14 cellular contexts compared by ENCODE assay signal in genomic region chr19:13852167-13852707, GRCh38. TPM values are rescaled to one million over a fixed set of nuclear protein-coding genes. Genes with fewer than 3 reads are reported as not detected.
A peak's percentile ranks its signal among the peaks of the same experiment; 100 is the strongest.
DNase-seq lines count a peak whose midpoint lies in the region; ATAC-seq and TF ChIP-seq lines count a peak whose summit lies in the region.
"Not testable (repeated sequence)": the region's sequence is repeated elsewhere in the genome, so short reads cannot be mapped to it uniquely, and the experiment has no call there.
"Had no signal": no experiment of that assay in that cellular context is flagged by ENCODE, and none has a peak within 500 bp of the region (broad histone marks: within the 10 kb centered on the region; RNA-seq: fewer than 3 reads in every experiment).

No MANE protein-coding gene starts in this region.

- DNase-seq in Caco-2; dorsolateral prefrontal cortex; right atrium auricular region (ENCODE audit: low spot score); gastrocnemius medialis; transverse colon: not testable (repeated sequence)
- DNase-seq in SW480 (ENCODE audit: low spot score), result peak; percentile 69

- not testable (repeated sequence) for H3K36me3 ChIP-seq in Caco-2 (ENCODE audit: control insufficient read depth, insufficient read depth, low read length); right atrium auricular region; mesodermal cell (ENCODE audit: control insufficient read depth, insufficient read depth, low read length); gastrocnemius medialis; transverse colon

- not testable (repeated sequence) for TF ChIP-seq POLR2A in gastrocnemius medialis (IDR thresholded peaks at IDR 0.05); transverse colon (IDR thresholded peaks at IDR 0.05)

- CTCF ChIA-PET in Caco-2 (lab: Charles Lee), result interaction anchor here (1.5 kb wide), 1 partner anchor 10 kb away, joined by 3 read pairs; no protein-coding TSS in a partner anchor

- not testable (repeated sequence) for H3K9me3 ChIP-seq in Caco-2; right atrium auricular region; mesodermal cell (ENCODE audit: control insufficient read depth, low read length); gastrocnemius medialis; transverse colon

- H3K4me1 ChIP-seq in Caco-2 (peaks cover 41% of the 10 kb centered on the region), right atrium auricular region (peaks cover 0 to 47% of the 10 kb centered on the region in 2 donors), mesodermal cell (ENCODE audit: control insufficient read depth, insufficient read depth, low read length, poor library complexity, severe bottlenecking) (peaks cover 26% of the 10 kb centered on the region), gastrocnemius medialis (peaks cover 27 to 34% of the 10 kb centered on the region in 2 donors), transverse colon (peaks cover 27 to 60% (median 39%) of the 10 kb centered on the region in 4 donors)

- not testable (repeated sequence) for TF ChIP-seq RAD21 in Ishikawa (IDR thresholded peaks at IDR 0.05; ENCODE audit: low read depth)

- ATAC-seq in gastrocnemius medialis, result not testable (repeated sequence)

- WGBS in mesodermal cell (ENCODE audit: insufficient coverage in 2 of 2), 2 experiments, result 87 to 94% methylated on average over 8 to 10 of the region's 12 CpGs
- 71 to 83% methylated on average over 6 to 12 of the region's 12 CpGs for WGBS in transverse colon (ENCODE audit: low coverage in 1 of 2), 2 donors

- H3K27ac Mint-ChIP-seq in Caco-2 (ENCODE audit: unreplicated experiment), result peak overlapping the region; percentile 93

- intact Hi-C loops in Caco-2 (cut with micrococcal nuclease; ENCODE audit: unreplicated experiment); dorsolateral prefrontal cortex (cut with DNase I); transverse colon (cut with DNase I; ENCODE audit: low total_unique reads): not testable (repeated sequence)
- intact Hi-C loops in gastrocnemius medialis (cut with DNase I; ENCODE audit: low total_unique reads), result loop anchor here (5.0 kb wide), 1 partner anchor 265 kb away; the partner anchor contains the start of gene PRKACA

- H3K27ac ChIP-seq in dorsolateral prefrontal cortex (peak overlapping the region in 36 of 59 donors; percentile 42 to 99 (median 94)), right atrium auricular region (peak overlapping the region; percentile 98 to 100), mesodermal cell (ENCODE audit: low read depth, low read length, severe bottlenecking) (peak overlapping the region; percentile 99), gastrocnemius medialis (peak overlapping the region; percentile 96 to 100 (median 98)), transverse colon (peak overlapping the region; percentile 99 to 100 (median 100))

- H3K4me3 Mint-ChIP-seq in Caco-2 (ENCODE audit: unreplicated experiment), result not testable (repeated sequence)

- POLR2A ChIA-PET in Caco-2 (lab: Charles Lee), result interaction anchor here (3.2 kb wide), 1 partner anchor 10 kb away, joined by 15 read pairs; no protein-coding TSS in a partner anchor

- H3K4me1 Mint-ChIP-seq in Caco-2 (ENCODE audit: low read depth, unreplicated experiment), result not testable (repeated sequence)

- in situ Hi-C loops in gastrocnemius medialis (cut with MboI; ENCODE audit: low sequenced_read_pairs in 4 of 4) (loop anchor here in 2 of 4 donors (10.0 to 25.0 kb wide), 3 partner anchors 67 to 565 kb away; no protein-coding TSS in a partner anchor), transverse colon (cut with MboI; ENCODE audit: low pct_ligation_motif_present in 1 of 4, low pct_unique_long_range_greater_than_20kb in 1 of 4, low sequenced_read_pairs in 3 of 4) (loop anchor here in 3 of 4 donors (25.0 kb wide), 3 partner anchors 90 to 265 kb away; partner anchors contain the start of genes C19orf53 (in 1 of the 3) and MRI1 (in 1 of the 3))

- not testable (repeated sequence) for H3K27me3 Mint-ChIP-seq in Caco-2 (ENCODE audit: insufficient read depth, unreplicated experiment)

- not testable (repeated sequence) for H3K27me3 ChIP-seq in Caco-2 (replicated peaks; ENCODE audit: control insufficient read depth, insufficient read depth, low read length); dorsolateral prefrontal cortex; right atrium auricular region; gastrocnemius medialis; transverse colon

- not testable (repeated sequence) for H3K9me3 Mint-ChIP-seq in Caco-2 (ENCODE audit: unreplicated experiment)

- H3K4me3 ChIP-seq in Caco-2 (ENCODE audit: low read depth, low read length); dorsolateral prefrontal cortex; right atrium auricular region; mesodermal cell (ENCODE audit: extremely low read depth, insufficient read depth, low read length, poor library complexity, severe bottlenecking); gastrocnemius medialis; transverse colon: not testable (repeated sequence)

- H3K36me3 Mint-ChIP-seq in Caco-2 (ENCODE audit: insufficient read depth, unreplicated experiment), result peaks cover 27% of the 10 kb centered on the region

- not testable (repeated sequence) for BruUV-seq in Caco-2 (replicated peaks; lab: Mats Ljungman, UMichigan)

- peak; percentile 28; the same call in 1 of the 2 replicates for TF ChIP-seq EP300 in Ishikawa (IDR thresholded peaks at IDR 0.05; ENCODE audit: borderline replicate concordance)
- not testable (repeated sequence) for TF ChIP-seq EP300 in transverse colon (IDR thresholded peaks at IDR 0.05; ENCODE audit: low read depth)

- TF ChIP-seq CTCF in Caco-2 (IDR thresholded peaks at IDR 0.05; ENCODE audit: insufficient read depth in 1 of 2, low read depth in 1 of 2, low read length in 1 of 2, severe bottlenecking in 1 of 2, unreplicated experiment in 1 of 2); dorsolateral prefrontal cortex (IDR thresholded peaks at IDR 0.05 in 54 of 56, conservative IDR thresholded peaks at IDR 0.05 in 2 of 56; ENCODE audit: low read depth in 1 of 56, partially characterized antibody in 56 of 56); right atrium auricular region (IDR thresholded peaks at IDR 0.05); gastrocnemius medialis (IDR thresholded peaks at IDR 0.05 in 4 of 5, conservative IDR thresholded peaks at IDR 0.05 in 1 of 5); transverse colon (IDR thresholded peaks at IDR 0.05): not testable (repeated sequence)

TF ChIP-seq in Ishikawa, 13 proteins besides CTCF, POLR2A, EP300 and RAD21:
- TF ChIP-seq TEAD4 (IDR thresholded peaks at IDR 0.05), result peak; percentile 78

RNA-seq across cellular contexts. Expression of gene NANOS3, which starts 24.7 kb away (rescaled TPM):
- total RNA-seq in Caco-2 (2022) (not detected in 2 replicates), dorsolateral prefrontal cortex (10 to 100 TPM in 110 of 120 experiments, 1 to 10 TPM in 10; 4.1 to 33.8 (median 17.0) TPM), right atrium auricular region (not detected), gastrocnemius medialis (not detected), transverse colon (not detected)
- 3.8 TPM for polyA plus RNA-seq in mesodermal cell (2013, experiment 1 of 2)
- 2.2 TPM for polyA plus RNA-seq in mesodermal cell (2013, experiment 2 of 2)
- total RNA-seq: dermis microvascular lymphatic vessel endothelial cell, fibroblast of villous mesenchyme, liver, myocyte, ureter had no signal
- polyA plus RNA-seq: immature natural killer cell, liver had no signal

RNA-seq across cellular contexts. Expression of gene BRME1, which starts 53.7 kb away (rescaled TPM):
- 17.3 and 17.4 TPM in 2 replicates for total RNA-seq in Caco-2 (2022)
- 10 to 100 TPM in 23 of 120 experiments, 1 to 10 TPM in 97; 2.8 to 13.5 (median 8.1) TPM for total RNA-seq in dorsolateral prefrontal cortex
- under 1 TPM; 0.28 to 0.70 TPM for total RNA-seq in right atrium auricular region
- polyA plus RNA-seq in mesodermal cell (2013, experiment 1 of 2), result 1.9 TPM
- 1.7 TPM for polyA plus RNA-seq in mesodermal cell (2013, experiment 2 of 2)
- 1 to 10 TPM in 1 of 4 donors, under 1 TPM in 3; 0.19 to 1.0 (median 0.56) TPM for total RNA-seq in gastrocnemius medialis
- 100 to 1,000 TPM in 1 of 4 donors, 1 to 10 TPM in 3; 5.2 to 102 (median 6.7) TPM for total RNA-seq in transverse colon

RNA-seq across cellular contexts. Expression of gene CC2D1A, which starts 53.8 kb away (rescaled TPM):
- total RNA-seq in Caco-2 (2022), result 48.2 and 49.4 TPM in 2 replicates
- 100 to 1,000 TPM in 8 of 120 experiments, 10 to 100 TPM in 112; 50.4 to 138 (median 75.1) TPM for total RNA-seq in dorsolateral prefrontal cortex
- total RNA-seq in right atrium auricular region, result 10 to 100 TPM; 16.1 to 22.6 TPM
- polyA plus RNA-seq in mesodermal cell (2013, experiment 1 of 2), result 23.7 TPM
- polyA plus RNA-seq in mesodermal cell (2013, experiment 2 of 2), result 18.6 TPM
- 10 to 100 TPM; 22.3 to 44.9 (median 33.7) TPM for total RNA-seq in gastrocnemius medialis
- 100 to 1,000 TPM; 113 to 294 (median 177) TPM for total RNA-seq in transverse colon

RNA-seq across cellular contexts. Expression of gene ZSWIM4, which starts 57.0 kb away (rescaled TPM):
- total RNA-seq in Caco-2 (2022) (4.0 and 5.7 TPM in 2 replicates), dorsolateral prefrontal cortex (1 to 10 TPM; 4.0 to 10.0 (median 6.6) TPM), right atrium auricular region (1 to 10 TPM; 5.7 to 9.8 TPM), gastrocnemius medialis (1 to 10 TPM; 3.9 to 6.3 (median 5.0) TPM), transverse colon (1 to 10 TPM; 2.3 to 5.1 (median 2.9) TPM)
- polyA plus RNA-seq in mesodermal cell (2013, experiment 1 of 2), result 25.4 TPM
- 17.4 TPM for polyA plus RNA-seq in mesodermal cell (2013, experiment 2 of 2)
